In the genomic region with DNA sequence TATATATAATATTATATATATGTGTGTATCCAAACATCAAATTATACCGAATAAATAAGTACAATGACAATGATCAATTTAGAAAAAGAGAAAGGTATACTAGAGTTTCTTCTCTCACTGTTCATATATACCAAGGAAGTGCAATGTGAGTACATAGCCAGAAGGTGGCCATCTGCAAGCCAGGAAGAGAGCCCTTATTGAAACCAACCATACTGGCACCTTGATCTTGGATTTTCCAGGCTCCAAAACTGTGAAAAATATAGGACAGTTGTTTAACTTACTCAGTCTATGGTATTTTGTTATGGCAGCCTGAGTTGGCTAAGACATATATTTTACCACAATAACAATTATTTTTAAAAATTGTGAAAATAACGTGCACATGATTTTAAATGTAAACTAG, we compare ENCODE assay signal across 9 cellular contexts.
DNase-seq lines count a peak whose midpoint lies in the region; ATAC-seq and TF ChIP-seq lines count a peak whose summit lies in the region.
"Had no signal": no experiment of that assay in that cellular context is flagged by ENCODE, and none has a peak within 500 bp of the region (broad histone marks: within the 10 kb centered on the region; RNA-seq: fewer than 3 reads in every experiment).

No MANE protein-coding gene starts in this region.

- TF ChIP-seq CTCF in adrenal gland (IDR thresholded peaks at IDR 0.05): peak; percentile 31 to 52 (median 36)

- no peak overlapping the region for H3K27ac ChIP-seq in adrenal gland

- no peaks in the 10 kb centered on the region for H3K9me3 Mint-ChIP-seq in activated CD4-positive, alpha-beta T cell treated with anti-CD3 and anti-CD28 coated beads, Interleukin-2, amount 10 ng/mL, durations not matched to agents 7 days and 5 days
- H3K9me3 Mint-ChIP-seq in effector memory CD8-positive, alpha-beta T cell: no peaks in the 10 kb centered on the region
- H3K9me3 Mint-ChIP-seq: activated naive CD4-positive, alpha-beta T cell treated with anti-CD3 and anti-CD28 coated beads, Interleukin-2, amount 50 U/mL, for 24 hours had no signal

- no peaks in the 10 kb centered on the region for H3K36me3 ChIP-seq in adrenal gland (replicated peaks in 1 of 2)

- no peaks in the 10 kb centered on the region for H3K4me1 Mint-ChIP-seq in activated CD4-positive, alpha-beta T cell treated with anti-CD3 and anti-CD28 coated beads, Interleukin-2, amount 10 ng/mL, durations not matched to agents 7 days and 5 days
- H3K4me1 Mint-ChIP-seq in effector memory CD8-positive, alpha-beta T cell (ENCODE audit: low read depth in 2 of 2): no peaks in the 10 kb centered on the region
- H3K4me1 Mint-ChIP-seq: activated naive CD4-positive, alpha-beta T cell treated with anti-CD3 and anti-CD28 coated beads, Interleukin-2, amount 50 U/mL, for 24 hours had no signal

- intact Hi-C loops in adrenal gland (cut with DNase I): loop anchor here in 1 of 2 donors (5.0 kb wide), 1 partner anchor 1150 kb away; no protein-coding TSS in a partner anchor

- POLR2A ChIA-PET in activated CD4-positive, alpha-beta T cell treated with anti-CD3 and anti-CD28 coated beads, Interleukin-2, amount 10 ng/mL, durations not matched to agents 7 days and 5 days (lab: Charles Lee): interaction anchor here (0.6 kb wide), 1 partner anchor 540 kb away, joined by 10 read pairs; no protein-coding TSS in a partner anchor

- H3K27me3 Mint-ChIP-seq in activated CD4-positive, alpha-beta T cell treated with anti-CD3 and anti-CD28 coated beads, Interleukin-2, amount 10 ng/mL, durations not matched to agents 7 days and 5 days: no peaks in the 10 kb centered on the region
- H3K27me3 Mint-ChIP-seq in effector memory CD8-positive, alpha-beta T cell: no peaks in the 10 kb centered on the region

- no peak overlapping the region for H3K4me3 ChIP-seq in adrenal gland

- H3K4me1 ChIP-seq in adrenal gland (replicated peaks in 1 of 2): no peaks in the 10 kb centered on the region

- CTCF ChIA-PET in activated CD4-positive, alpha-beta T cell treated with anti-CD3 and anti-CD28 coated beads, Interleukin-2, amount 10 ng/mL, durations not matched to agents 7 days and 5 days (lab: Charles Lee): no interaction called here

- TF ChIP-seq POLR2A in adrenal gland (IDR thresholded peaks at IDR 0.05): no peak

- peak; percentile 22 for DNase-seq in activated CD4-positive, alpha-beta T cell treated with anti-CD3 and anti-CD28 coated beads, Interleukin-2, amount 10 ng/mL, durations not matched to agents 7 days and 5 days
- DNase-seq in activated CD4-positive, alpha-beta T cell treated with anti-CD3 and anti-CD28 coated beads for 1 hour: no peak
- DNase-seq in NCI-H1092 (lab: John Stamatoyannopoulos, UW) (peak; percentile 1), adrenal gland (peak in 1 of 7 donors; percentile 10), medulla oblongata (ENCODE audit: extremely low spot score) (peak; percentile 31)
- DNase-seq in central memory CD4-positive, alpha-beta T cell: no peak
- DNase-seq in effector memory CD8-positive, alpha-beta T cell: no peak

- no peaks in the 10 kb centered on the region for H3K27me3 ChIP-seq in adrenal gland

- H3K36me3 Mint-ChIP-seq in activated CD4-positive, alpha-beta T cell treated with anti-CD3 and anti-CD28 coated beads, Interleukin-2, amount 10 ng/mL, durations not matched to agents 7 days and 5 days (ENCODE audit: low read depth): no peaks in the 10 kb centered on the region
- no peaks in the 10 kb centered on the region for H3K36me3 Mint-ChIP-seq in effector memory CD8-positive, alpha-beta T cell (ENCODE audit: insufficient read depth)
- H3K36me3 Mint-ChIP-seq: activated naive CD4-positive, alpha-beta T cell treated with anti-CD3 and anti-CD28 coated beads, Interleukin-2, amount 50 U/mL, for 24 hours had no signal

- WGBS in adrenal gland, 4 donors: 46 to 62% (median 50%) methylated on average over 2 of the region's 2 CpGs

- H3K9me3 ChIP-seq in adrenal gland (replicated peaks in 1 of 3): no peaks in the 10 kb centered on the region

- no peak overlapping the region for H3K4me3 Mint-ChIP-seq in activated CD4-positive, alpha-beta T cell treated with anti-CD3 and anti-CD28 coated beads, Interleukin-2, amount 10 ng/mL, durations not matched to agents 7 days and 5 days
- no peak overlapping the region for H3K4me3 Mint-ChIP-seq in effector memory CD8-positive, alpha-beta T cell
- H3K4me3 Mint-ChIP-seq: activated naive CD4-positive, alpha-beta T cell treated with anti-CD3 and anti-CD28 coated beads, Interleukin-2, amount 50 U/mL, for 24 hours had no signal

- H3K27ac Mint-ChIP-seq in activated CD4-positive, alpha-beta T cell treated with anti-CD3 and anti-CD28 coated beads, Interleukin-2, amount 10 ng/mL, durations not matched to agents 7 days and 5 days: no peak overlapping the region
- H3K27ac Mint-ChIP-seq in effector memory CD8-positive, alpha-beta T cell: no peak overlapping the region
- H3K27ac Mint-ChIP-seq: activated naive CD4-positive, alpha-beta T cell treated with anti-CD3 and anti-CD28 coated beads, Interleukin-2, amount 50 U/mL, for 24 hours had no signal

- ATAC-seq in HG02610 (IDR thresholded peaks at IDR 0.05; ENCODE audit: unreplicated experiment): peak; percentile 91
- ATAC-seq in effector memory CD8-positive, alpha-beta T cell (replicated peaks): no peak

Comparison
In these comparisons a context has a peak if more than half of its experiments do, and no peak if none do; other contexts are left out.
1. DNase-seq: peak in activated CD4-positive, alpha-beta T cell treated with anti-CD3 and anti-CD28 coated beads, Interleukin-2, amount 10 ng/mL, durations not matched to agents 7 days and 5 days (single experiment), NCI-H1092 (single experiment) and medulla oblongata (single experiment); none in activated CD4-positive, alpha-beta T cell treated with anti-CD3 and anti-CD28 coated beads for 1 hour (single experiment), central memory CD4-positive, alpha-beta T cell (single experiment) and effector memory CD8-positive, alpha-beta T cell (0 of 3).